ENCODE assay signal across 8 cellular contexts in genomic region chr17:79400989-79401703, GRCh38.
DNase-seq lines count a peak whose midpoint lies in the region; ATAC-seq and TF ChIP-seq lines count a peak whose summit lies in the region.

No MANE protein-coding gene starts in this region.

- intact Hi-C loops in Right ventricle myocardium superior (cut with DNase I): loop anchor here (5.0 kb wide), 1 partner anchor 311 kb away; no protein-coding TSS in a partner anchor

- no peaks in the 10 kb centered on the region for H3K36me3 ChIP-seq in parathyroid adenoma (ENCODE audit: control insufficient read depth, insufficient read depth, low read length)
- H3K36me3 ChIP-seq in tibial nerve: no peaks in the 10 kb centered on the region

- no peak overlapping the region for H3K4me3 ChIP-seq in GM12864 (ENCODE audit: low read depth, low read length)
- peak overlapping the region; percentile 43 for H3K4me3 ChIP-seq in parathyroid adenoma (ENCODE audit: low read depth, low read length)
- peak overlapping the region in 2 of 4 donors; percentile 12 to 30 for H3K4me3 ChIP-seq in tibial nerve

- no peak for DNase-seq in GM12864 (ENCODE audit: low read depth)
- peak; percentile 70 for DNase-seq in LoVo (ENCODE audit: low spot score)
- DNase-seq in activated naive CD4-positive, alpha-beta T cell treated with anti-CD3 and anti-CD28 coated beads, Interleukin-2, amount 50 U/mL, for 16 hours: peak; percentile 74
- peak; percentile 75 for DNase-seq in Right ventricle myocardium superior
- DNase-seq in tibial nerve (ENCODE audit: low spot score in 2 of 2): peak; percentile 52 to 66

- TF ChIP-seq EP300 in tibial nerve (IDR thresholded peaks at IDR 0.05): no peak

- ATAC-seq in SK-N-SH treated with all-trans-retinoic acid at 6 μM for 48 hours (peak; percentile 93), Right ventricle myocardium superior (ENCODE audit: poor library complexity) (peak; percentile 90), GM19035 (IDR thresholded peaks at IDR 0.05; ENCODE audit: unreplicated experiment) (no peak)

- H3K27me3 ChIP-seq in parathyroid adenoma (ENCODE audit: control insufficient read depth, insufficient read depth, low read length): peaks cover 7% of the 10 kb centered on the region
- H3K27me3 ChIP-seq in tibial nerve: peaks cover 0 to 82% of the 10 kb centered on the region in 2 donors

- 11 to 13% methylated on average over 33 of the region's 33 CpGs for WGBS in tibial nerve, 2 donors

- no peaks in the 10 kb centered on the region for H3K79me2 ChIP-seq in parathyroid adenoma

- TF ChIP-seq CTCF in GM12864 (IDR thresholded peaks at IDR 0.05; ENCODE audit: low read depth, low read length, missing control alignments) (peak; percentile 93), parathyroid adenoma (IDR thresholded peaks at IDR 0.05) (peak; percentile 97), tibial nerve (IDR thresholded peaks at IDR 0.05) (peak; percentile 71 to 95 (median 92))

- no peak for TF ChIP-seq POLR2A in tibial nerve (IDR thresholded peaks at IDR 0.05)

- H3K9me3 ChIP-seq in parathyroid adenoma (ENCODE audit: control insufficient read depth, low read length) (no peaks in the 10 kb centered on the region), tibial nerve (peaks cover 0 to 2% (median 0%) of the 10 kb centered on the region in 4 donors)

- peaks cover 10% of the 10 kb centered on the region for H3K4me1 ChIP-seq in parathyroid adenoma
- H3K4me1 ChIP-seq in tibial nerve: peaks cover 0 to 18% (median 0%) of the 10 kb centered on the region in 4 donors

- H3K4me2 ChIP-seq in parathyroid adenoma (ENCODE audit: low read length): peak overlapping the region; percentile 94

- peak overlapping the region; percentile 72 for H2AFZ ChIP-seq in parathyroid adenoma

- H3K27ac ChIP-seq in parathyroid adenoma (peak overlapping the region; percentile 12), tibial nerve (no peak overlapping the region)

- no peak overlapping the region for H3K9ac ChIP-seq in parathyroid adenoma

TF ChIP-seq in SK-N-SH treated with all-trans-retinoic acid at 6 μM for 48 hours, 23 proteins besides CTCF, POLR2A, EP300 and RAD21:
- TF ChIP-seq TCF4 (CRISPR knock-in tag; IDR thresholded peaks at IDR 0.05; ENCODE audit: borderline replicate concordance): no peak
- TF ChIP-seq TSHZ2 (CRISPR knock-in tag; IDR thresholded peaks at IDR 0.05): no peak
- no peak for TF ChIP-seq ZFP3 (CRISPR knock-in tag; IDR thresholded peaks at IDR 0.05)
- TF ChIP-seq ESRRG (CRISPR knock-in tag; IDR thresholded peaks at IDR 0.05): no peak
- TF ChIP-seq ARNTL (CRISPR knock-in tag; IDR thresholded peaks at IDR 0.05; ENCODE audit: borderline replicate concordance, low read depth): no peak
- TF ChIP-seq PPARA (CRISPR knock-in tag; IDR thresholded peaks at IDR 0.05; ENCODE audit: borderline replicate concordance): no peak
